In genomic region chr11:131043251-131043650, GRCh38 we compare ENCODE assay signal across 1 cellular context.
TF ChIP-seq lines count a peak whose summit lies in the region.

No MANE protein-coding gene starts in this region.

TF ChIP-seq in GM23338, 12 proteins besides CTCF, POLR2A, EP300 and RAD21:
- TF ChIP-seq JUNB (IDR thresholded peaks at IDR 0.05; ENCODE audit: unreplicated experiment) (no peak), CREB1 (CRISPR knock-in tag; IDR thresholded peaks at IDR 0.05; ENCODE audit: low read depth) (no peak), EZH2 (IDR thresholded peaks at IDR 0.05; ENCODE audit: low read depth, unreplicated experiment) (no peak)
